Comparison of ENCODE assay signal across 8 cellular contexts in genomic region chr4:88456757-88457306, GRCh38. TPM values are rescaled to one million over a fixed set of nuclear protein-coding genes. Genes with fewer than 3 reads are reported as not detected.
A peak's percentile ranks its signal among the peaks of the same experiment; 100 is the strongest.
DNase-seq lines count a peak whose midpoint lies in the region; ATAC-seq and TF ChIP-seq lines count a peak whose summit lies in the region.

Gene HERC5, plus strand, starts transcription at chr4:88457119. Its CDS starts 151 bp downstream, at chr4:88457270.

- no peaks in the 10 kb centered on the region for H3K27me3 ChIP-seq in lung (ENCODE audit: control insufficient read depth, insufficient read depth)

- H3K4me1 Mint-ChIP-seq in activated CD4-positive, alpha-beta memory T cell treated with anti-CD3 and anti-CD28 coated beads, Interleukin-2, amount 10 ng/mL, durations not matched to agents 7 days and 5 days, result peaks cover 53% of the 10 kb centered on the region

- in situ Hi-C loops in GM18951 (cut with MboI; ENCODE audit: low sequenced_read_pairs, unreplicated experiment), result no loop called here

- peaks cover 58% of the 10 kb centered on the region for H3K36me3 Mint-ChIP-seq in activated CD4-positive, alpha-beta memory T cell treated with anti-CD3 and anti-CD28 coated beads, Interleukin-2, amount 10 ng/mL, durations not matched to agents 7 days and 5 days (ENCODE audit: low read depth)

- POLR2A ChIA-PET in activated CD4-positive, alpha-beta memory T cell treated with anti-CD3 and anti-CD28 coated beads, Interleukin-2, amount 10 ng/mL, durations not matched to agents 7 days and 5 days (lab: Charles Lee), result interaction anchor here (0.6 to 4.5 kb wide), 32 partner anchors 9 to 1522 kb away, joined by 3 to 106 read pairs (median 4); partner anchors contain the start of genes AFF1, HERC3, HERC6 and PPM1K

- H3K4me3 Mint-ChIP-seq in activated CD4-positive, alpha-beta memory T cell treated with anti-CD3 and anti-CD28 coated beads, Interleukin-2, amount 10 ng/mL, durations not matched to agents 7 days and 5 days, result peak within 1 kb of the TSS; percentile 100

- CTCF ChIA-PET in activated CD4-positive, alpha-beta memory T cell treated with anti-CD3 and anti-CD28 coated beads, Interleukin-2, amount 10 ng/mL, durations not matched to agents 7 days and 5 days (lab: Charles Lee), result interaction anchor here (0.8 to 2.8 kb wide), 9 partner anchors 9 to 238 kb away, joined by 3 to 19 read pairs (median 4); partner anchors contain the start of genes HERC6 and PPM1K

- 1% methylated on average over 47 to 48 of the region's 48 CpGs for WGBS in lung, 2 donors

- peaks cover 2% of the 10 kb centered on the region for H3K9me3 Mint-ChIP-seq in activated CD4-positive, alpha-beta memory T cell treated with anti-CD3 and anti-CD28 coated beads, Interleukin-2, amount 10 ng/mL, durations not matched to agents 7 days and 5 days

- H3K4me1 ChIP-seq in lung (ENCODE audit: control insufficient read depth in 2 of 2, insufficient read depth in 2 of 2, low read length in 2 of 2), result peaks cover 0 to 3% of the 10 kb centered on the region in 2 donors

- no peaks in the 10 kb centered on the region for H3K27me3 Mint-ChIP-seq in activated CD4-positive, alpha-beta memory T cell treated with anti-CD3 and anti-CD28 coated beads, Interleukin-2, amount 10 ng/mL, durations not matched to agents 7 days and 5 days

- no peaks in the 10 kb centered on the region for H3K9me3 ChIP-seq in lung (ENCODE audit: control insufficient read depth in 2 of 2, insufficient read depth in 1 of 2, low read length in 1 of 2)

- H3K36me3 ChIP-seq in lung (ENCODE audit: control insufficient read depth in 2 of 2, insufficient read depth in 2 of 2, low read length in 2 of 2), result no peaks in the 10 kb centered on the region

- peak within 1 kb of the TSS; percentile 69 for H3K4me3 ChIP-seq in lung

- TF ChIP-seq POLR2A in GM18951 (IDR thresholded peaks at IDR 0.05; ENCODE audit: extremely low read depth, insufficient read depth, insufficient read length), result peak; percentile 78

- peak within 1 kb of the TSS; percentile 66 to 78 for H3K27ac ChIP-seq in lung (ENCODE audit: low read depth in 1 of 2, low read length in 1 of 2)

- DNase-seq in Ammon's horn (ENCODE audit: low spot score) (peak; percentile 92), NCI-H748 treated with DMSO at 0.1 percent for 48 hours (lab: John Stamatoyannopoulos, UW) (peak; percentile 48), lung (ENCODE audit: low spot score) (peak; percentile 90)
- DNase-seq in activated CD4-positive, alpha-beta memory T cell treated with anti-CD3 and anti-CD28 coated beads, Interleukin-2, amount 10 ng/mL, durations not matched to agents 7 days and 5 days, result peak; percentile 94
- peak; percentile 82 for DNase-seq in effector CD8-positive, alpha-beta T cell (lab: John Stamatoyannopoulos, UW)
- peak; percentile 68 to 79 (median 69) for DNase-seq in stimulated activated CD4-positive, alpha-beta T cell treated with anti-CD3 and anti-CD28 coated beads, TNF-alpha, amount 100 ng/mL, for 24 hours (ENCODE audit: low read depth in 3 of 3)

- ATAC-seq in HG03175 (IDR thresholded peaks at IDR 0.05; ENCODE audit: unreplicated experiment) (peak; percentile 93), lung (ENCODE audit: insufficient read depth, low FRiP score) (peak; percentile 94)

- H3K27ac Mint-ChIP-seq in activated CD4-positive, alpha-beta memory T cell treated with anti-CD3 and anti-CD28 coated beads, Interleukin-2, amount 10 ng/mL, durations not matched to agents 7 days and 5 days, result peak within 1 kb of the TSS; percentile 100

- TF ChIP-seq CTCF in lung (IDR thresholded peaks at IDR 0.05; ENCODE audit: control extremely low read depth, extremely low read depth), result peak; percentile 32

RNA-seq across cellular contexts. Expression of gene HERC5, which starts in this region (rescaled TPM):
- 10 to 100 TPM; 92.5 to 97.0 TPM for total RNA-seq in activated CD4-positive, alpha-beta memory T cell treated with anti-CD3 and anti-CD28 coated beads, Interleukin-2, amount 10 ng/mL, durations not matched to agents 7 days and 5 days
- 1 to 10 TPM; 3.9 to 7.8 TPM for total RNA-seq in lung
- polyA plus RNA-seq in lung, result 1 to 10 TPM; 4.7 to 6.0 TPM

Comparison
In these comparisons a context has a peak if more than half of its experiments do, and no peak if none do; other contexts are left out.
1. Peak in every context shown above with its lines: DNase-seq, ATAC-seq, H3K4me3 ChIP-seq and H3K27ac ChIP-seq.
2. RNA of gene HERC5 (total RNA-seq): 92.5 to 97.0 TPM in activated CD4-positive, alpha-beta memory T cell treated with anti-CD3 and anti-CD28 coated beads, Interleukin-2, amount 10 ng/mL, durations not matched to agents 7 days and 5 days; 3.9 to 7.8 TPM in lung; every median in the first group is over 10 times any median in the second.